In genomic region chr18:3333721-3334386, GRCh38 we compare ENCODE assay signal across 25 cellular contexts.
"Had no signal": no experiment of that assay in that cellular context is flagged by ENCODE, and none has a peak within 500 bp of the region (broad histone marks: within the 10 kb centered on the region; RNA-seq: fewer than 3 reads in every experiment).

No MANE protein-coding gene starts in this region.

- H3K4me3 Mint-ChIP-seq: naive B cell; nephron; stimulated activated naive B cell treated with anti-CD40 and anti-IgM and Interleukin-4, amounts not matched to agents 10 μg/mL and 1 μg/mL and 100 μg/mL, for 72 hours; stimulated activated naive CD8-positive, alpha-beta T cell treated with anti-CD3 and anti-CD28 coated beads, Interleukin-15, amount 100 ng/mL, for 72 hours had no signal

- H3K4me1 ChIP-seq: colonic mucosa, gastroesophageal sphincter, left ventricle myocardium inferior, parathyroid adenoma, prostate gland, right lobe of liver, spleen, testis, transverse colon had no signal

- H3K79me2 ChIP-seq: parathyroid adenoma had no signal

- DNase-seq: colonic mucosa; dermis blood vessel endothelial cell; esophagus squamous epithelium; foreskin fibroblast; glutamatergic neuron; kidney; left cardiac atrium; left ventricle myocardium inferior; mesenchymal stem cell; naive B cell; retina; right lobe of liver; spleen; stimulated activated CD4-positive, alpha-beta T cell treated with anti-CD3 and anti-CD28 coated beads, Interleukin-15, amount 100 ng/mL, for 24 hours; stimulated activated CD4-positive, alpha-beta T cell treated with anti-CD3 and anti-CD28 coated beads, Interleukin-1b, Interleukin-23, amount 100 ng/mL, for 48 hours; stimulated activated CD4-positive, alpha-beta T cell treated with anti-CD3 and anti-CD28 coated beads, Interleukin-4, amount 100 ng/mL, for 24 hours; stimulated activated naive B cell treated with anti-CD40 and anti-IgM and Interleukin-4, amounts not matched to agents 10 μg/mL and 1 μg/mL and 100 μg/mL, for 72 hours; stimulated activated naive CD8-positive, alpha-beta T cell treated with anti-CD3 and anti-CD28 coated beads, Interleukin-15, amount 100 ng/mL, for 72 hours; testis; transverse colon had no signal

- H3K4me1 Mint-ChIP-seq: naive B cell; stimulated activated naive B cell treated with anti-CD40 and anti-IgM and Interleukin-4, amounts not matched to agents 10 μg/mL and 1 μg/mL and 100 μg/mL, for 72 hours; stimulated activated naive CD8-positive, alpha-beta T cell treated with anti-CD3 and anti-CD28 coated beads, Interleukin-15, amount 100 ng/mL, for 72 hours had no signal

- H3K36me3 Mint-ChIP-seq: naive B cell; stimulated activated naive B cell treated with anti-CD40 and anti-IgM and Interleukin-4, amounts not matched to agents 10 μg/mL and 1 μg/mL and 100 μg/mL, for 72 hours had no signal

- H3K27ac Mint-ChIP-seq: nephron; stimulated activated naive B cell treated with anti-CD40 and anti-IgM and Interleukin-4, amounts not matched to agents 10 μg/mL and 1 μg/mL and 100 μg/mL, for 72 hours; stimulated activated naive CD8-positive, alpha-beta T cell treated with anti-CD3 and anti-CD28 coated beads, Interleukin-15, amount 100 ng/mL, for 72 hours had no signal

- H3K9me3 Mint-ChIP-seq: naive B cell; nephron; stimulated activated naive B cell treated with anti-CD40 and anti-IgM and Interleukin-4, amounts not matched to agents 10 μg/mL and 1 μg/mL and 100 μg/mL, for 72 hours; stimulated activated naive CD8-positive, alpha-beta T cell treated with anti-CD3 and anti-CD28 coated beads, Interleukin-15, amount 100 ng/mL, for 72 hours had no signal

- H3K36me3 ChIP-seq: colonic mucosa, esophagus squamous epithelium, gastroesophageal sphincter, left ventricle myocardium inferior, prostate gland, right lobe of liver, spleen, transverse colon had no signal

- H3K27me3 ChIP-seq: colonic mucosa, esophagus squamous epithelium, gastroesophageal sphincter, right lobe of liver, spleen, testis, transverse colon had no signal

- H3K27me3 Mint-ChIP-seq: stimulated activated naive B cell treated with anti-CD40 and anti-IgM and Interleukin-4, amounts not matched to agents 10 μg/mL and 1 μg/mL and 100 μg/mL, for 72 hours; stimulated activated naive CD8-positive, alpha-beta T cell treated with anti-CD3 and anti-CD28 coated beads, Interleukin-15, amount 100 ng/mL, for 72 hours had no signal

- FAIRE-seq: kidney had no signal

- ATAC-seq: gastroesophageal sphincter; left cardiac atrium; right lobe of liver; stimulated activated naive B cell treated with anti-CD40 and anti-IgM and Interleukin-4, amounts not matched to agents 10 μg/mL and 1 μg/mL and 100 μg/mL, for 72 hours; stimulated activated naive CD8-positive, alpha-beta T cell treated with anti-CD3 and anti-CD28 coated beads, Interleukin-15, amount 100 ng/mL, for 72 hours had no signal

- H3K27ac ChIP-seq: colonic mucosa, esophagus squamous epithelium, gastroesophageal sphincter, left ventricle myocardium inferior, parathyroid adenoma, prostate gland, right lobe of liver, spleen, testis, transverse colon had no signal

- H3K9me3 ChIP-seq: colonic mucosa, esophagus squamous epithelium, gastroesophageal sphincter, left ventricle myocardium inferior, prostate gland, right lobe of liver, spleen, testis, transverse colon had no signal

- H3K9ac ChIP-seq: parathyroid adenoma had no signal

- H2AFZ ChIP-seq: parathyroid adenoma had no signal

- H3K4me3 ChIP-seq: colonic mucosa, esophagus squamous epithelium, gastroesophageal sphincter, left ventricle myocardium inferior, lung, prostate gland, right lobe of liver, spleen, testis, transverse colon had no signal
